Comparison of ENCODE assay signal across 11 cellular contexts in the genomic region with DNA sequence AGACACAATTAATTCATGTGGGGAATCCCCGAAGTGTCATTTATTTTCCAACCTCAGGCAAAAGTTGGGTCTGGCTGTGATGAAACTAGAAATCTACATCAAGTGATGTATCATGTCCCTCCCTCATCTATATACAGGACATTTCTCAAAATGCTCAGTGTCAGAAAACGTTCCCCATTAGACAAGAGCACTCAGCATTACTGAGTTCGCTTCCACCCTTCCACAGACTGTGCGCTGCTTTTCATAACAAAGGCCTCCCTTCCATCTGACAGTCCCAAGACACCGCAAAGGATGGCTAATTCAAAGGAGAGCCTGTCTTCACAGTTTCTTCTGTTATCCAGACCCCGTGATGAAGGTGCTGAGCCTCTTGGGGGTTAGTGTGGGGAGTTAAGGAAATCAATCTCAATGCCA. TPM values are rescaled to one million over a fixed set of nuclear protein-coding genes. Genes with fewer than 3 reads are reported as not detected.
DNase-seq lines count a peak whose midpoint lies in the region; ATAC-seq and TF ChIP-seq lines count a peak whose summit lies in the region.
"Had no signal": no experiment of that assay in that cellular context is flagged by ENCODE, and none has a peak within 500 bp of the region (broad histone marks: within the 10 kb centered on the region; RNA-seq: fewer than 3 reads in every experiment).

No MANE protein-coding gene starts in this region.

- ATAC-seq in activated T-helper 17 cell treated with anti-CD3 and anti-CD28 coated beads, Interleukin-2, amount 50 U/mL, for 72 hours (replicated peaks), result peak; percentile 77
- no peak for ATAC-seq in GM21390 (IDR thresholded peaks at IDR 0.05; ENCODE audit: unreplicated experiment)
- ATAC-seq: PC-3 had no signal

- no peak overlapping the region for H3K27ac ChIP-seq in sigmoid colon
- H3K27ac ChIP-seq: suprapubic skin had no signal

- H3K9me3 Mint-ChIP-seq in activated CD4-positive, alpha-beta T cell treated with anti-CD3 and anti-CD28 coated beads, Interleukin-2, amount 10 ng/mL, durations not matched to agents 24 days and 14 days, result no peaks in the 10 kb centered on the region
- H3K9me3 Mint-ChIP-seq in activated T-helper 17 cell treated with anti-CD3 and anti-CD28 coated beads, Interleukin-2, amount 50 U/mL, for 72 hours, result no peaks in the 10 kb centered on the region

- H3K4me1 ChIP-seq in Loucy (ENCODE audit: insufficient read depth, low read length, poor library complexity, severe bottlenecking) (peaks cover 52% of the 10 kb centered on the region), sigmoid colon (peaks cover 0 to 5% (median 0%) of the 10 kb centered on the region in 4 donors)

- H3K4me1 Mint-ChIP-seq in activated CD4-positive, alpha-beta T cell treated with anti-CD3 and anti-CD28 coated beads, Interleukin-2, amount 10 ng/mL, durations not matched to agents 24 days and 14 days, result peaks cover 87% of the 10 kb centered on the region
- peaks cover 63% of the 10 kb centered on the region for H3K4me1 Mint-ChIP-seq in activated T-helper 17 cell treated with anti-CD3 and anti-CD28 coated beads, Interleukin-2, amount 50 U/mL, for 72 hours

- no peaks in the 10 kb centered on the region for H3K27me3 Mint-ChIP-seq in activated CD4-positive, alpha-beta T cell treated with anti-CD3 and anti-CD28 coated beads, Interleukin-2, amount 10 ng/mL, durations not matched to agents 24 days and 14 days
- H3K27me3 Mint-ChIP-seq in activated T-helper 17 cell treated with anti-CD3 and anti-CD28 coated beads, Interleukin-2, amount 50 U/mL, for 72 hours, result no peaks in the 10 kb centered on the region

- no peak for TF ChIP-seq POLR2A in sigmoid colon (IDR thresholded peaks at IDR 0.05)

- H3K79me2 ChIP-seq in Loucy (ENCODE audit: insufficient read depth, low read length), result peaks cover 100% of the 10 kb centered on the region

- DNase-seq in activated CD4-positive, alpha-beta T cell treated with anti-CD3 and anti-CD28 coated beads, Interleukin-2, amount 10 ng/mL, durations not matched to agents 24 days and 14 days, result peak; percentile 80
- DNase-seq in activated CD4-positive, alpha-beta T cell treated with anti-CD3 and anti-CD28 coated beads, Interleukin-2, amount 50 U/mL, for 48 hours, result no peak
- DNase-seq in sigmoid colon (peak; percentile 7), UCSD-AML1 (lab: John Stamatoyannopoulos, UW; ENCODE audit: unreplicated experiment) (no peak), SIG-M5 treated with dmso at 0.1 percent for 504 hours (lab: John Stamatoyannopoulos, UW; ENCODE audit: unreplicated experiment) (no peak)
- DNase-seq: occipital lobe, PC-3 had no signal

- H3K9me2 ChIP-seq in Loucy (replicated peaks; ENCODE audit: low read depth, low read length), result no peaks in the 10 kb centered on the region

- H3K9me3 ChIP-seq in Loucy (ENCODE audit: insufficient read depth, low read depth, low read length) (no peaks in the 10 kb centered on the region), sigmoid colon (no peaks in the 10 kb centered on the region)
- H3K9me3 ChIP-seq: suprapubic skin had no signal

- H3K4me3 ChIP-seq in Loucy (ENCODE audit: low read length, poor library complexity, severe bottlenecking), result peak overlapping the region; percentile 60
- no peak overlapping the region for H3K4me3 ChIP-seq in sigmoid colon
- H3K4me3 ChIP-seq: suprapubic skin had no signal

- no peaks in the 10 kb centered on the region for H3F3A ChIP-seq in Loucy (ENCODE audit: low read depth)

- H3K4me3 Mint-ChIP-seq in activated CD4-positive, alpha-beta T cell treated with anti-CD3 and anti-CD28 coated beads, Interleukin-2, amount 10 ng/mL, durations not matched to agents 24 days and 14 days, result peak overlapping the region; percentile 64
- H3K4me3 Mint-ChIP-seq in activated T-helper 17 cell treated with anti-CD3 and anti-CD28 coated beads, Interleukin-2, amount 50 U/mL, for 72 hours, result peak overlapping the region; percentile 99

- H3K27ac Mint-ChIP-seq in activated CD4-positive, alpha-beta T cell treated with anti-CD3 and anti-CD28 coated beads, Interleukin-2, amount 10 ng/mL, durations not matched to agents 24 days and 14 days, result peak overlapping the region; percentile 82
- peak overlapping the region; percentile 78 for H3K27ac Mint-ChIP-seq in activated T-helper 17 cell treated with anti-CD3 and anti-CD28 coated beads, Interleukin-2, amount 50 U/mL, for 72 hours

- intact Hi-C loops in activated CD4-positive, alpha-beta T cell treated with anti-CD3 and anti-CD28 coated beads, Interleukin-2, amount 10 ng/mL, durations not matched to agents 24 days and 14 days (cut with micrococcal nuclease), result loop anchor here (2.0 kb wide), 1 partner anchor 13 kb away; no protein-coding TSS in a partner anchor
- intact Hi-C loops in sigmoid colon (cut with DNase I), result no loop called here

- H3K36me3 Mint-ChIP-seq in activated CD4-positive, alpha-beta T cell treated with anti-CD3 and anti-CD28 coated beads, Interleukin-2, amount 10 ng/mL, durations not matched to agents 24 days and 14 days (ENCODE audit: low read depth), result peaks cover 67% of the 10 kb centered on the region
- H3K36me3 Mint-ChIP-seq in activated T-helper 17 cell treated with anti-CD3 and anti-CD28 coated beads, Interleukin-2, amount 50 U/mL, for 72 hours (ENCODE audit: low read depth), result peaks cover 90% of the 10 kb centered on the region

- 75 to 90% methylated on average over 6 of the region's 6 CpGs for WGBS in sigmoid colon, 2 donors

- H4K20me1 ChIP-seq in Loucy (ENCODE audit: insufficient read depth, low read length, poor library complexity, severe bottlenecking), result peaks cover 97% of the 10 kb centered on the region

- TF ChIP-seq CTCF in Loucy (conservative IDR thresholded peaks at IDR 0.05; ENCODE audit: low read length), result no peak
- TF ChIP-seq CTCF in sigmoid colon (IDR thresholded peaks at IDR 0.05), result no peak

- TF ChIP-seq EP300 in sigmoid colon (IDR thresholded peaks at IDR 0.05), result no peak

- H3K36me3 ChIP-seq in Loucy (ENCODE audit: insufficient read depth, low read length), result peaks cover 46% of the 10 kb centered on the region; the same call in 1 of the 2 replicates
- H3K36me3 ChIP-seq in sigmoid colon, result no peaks in the 10 kb centered on the region

- H2AFZ ChIP-seq in Loucy (ENCODE audit: low read length), result no peak overlapping the region

- H3K27me3 ChIP-seq in Loucy (ENCODE audit: insufficient read depth, low read length, poor library complexity, severe bottlenecking) (no peaks in the 10 kb centered on the region), sigmoid colon (no peaks in the 10 kb centered on the region)
- H3K27me3 ChIP-seq: suprapubic skin had no signal

- peak overlapping the region; percentile 23 for H3K9ac ChIP-seq in Loucy (ENCODE audit: low read depth, low read length, poor library complexity, severe bottlenecking)

- H3K4me2 ChIP-seq in Loucy (ENCODE audit: low read depth, low read length, poor library complexity, severe bottlenecking), result peak overlapping the region; percentile 99

RNA-seq across cellular contexts. Expression of gene CCDC88C, which starts 7.6 kb away (rescaled TPM):
- 79.7 and 89.9 TPM in 2 replicates for total RNA-seq in activated CD4-positive, alpha-beta T cell treated with anti-CD3 and anti-CD28 coated beads, Interleukin-2, amount 10 ng/mL, durations not matched to agents 24 days and 14 days
- total RNA-seq in activated T-helper 17 cell treated with anti-CD3 and anti-CD28 coated beads, Interleukin-2, amount 50 U/mL, for 72 hours, result 100 to 1,000 TPM; 143 to 172 TPM
- 1 to 10 TPM in 3 of 4 donors, under 1 TPM in 1; 0.95 to 3.9 (median 1.4) TPM for total RNA-seq in sigmoid colon
- polyA plus RNA-seq in sigmoid colon, result 10 to 100 TPM; 14.4 to 45.7 (median 21.0) TPM

Comparison
In these comparisons a context has a peak if more than half of its experiments do, and no peak if none do; other contexts are left out.
1. DNase-seq: peak in activated CD4-positive, alpha-beta T cell treated with anti-CD3 and anti-CD28 coated beads, Interleukin-2, amount 10 ng/mL, durations not matched to agents 24 days and 14 days (single experiment) and sigmoid colon (single experiment); none in activated CD4-positive, alpha-beta T cell treated with anti-CD3 and anti-CD28 coated beads, Interleukin-2, amount 50 U/mL, for 48 hours (0 of 2), UCSD-AML1 (single experiment) and SIG-M5 treated with dmso at 0.1 percent for 504 hours (single experiment).
2. RNA of gene CCDC88C, which starts 7.6 kb away (total RNA-seq): 143 to 172 TPM in activated T-helper 17 cell treated with anti-CD3 and anti-CD28 coated beads, Interleukin-2, amount 50 U/mL, for 72 hours and 79.7 to 89.9 TPM in activated CD4-positive, alpha-beta T cell treated with anti-CD3 and anti-CD28 coated beads, Interleukin-2, amount 10 ng/mL, durations not matched to agents 24 days and 14 days; 0.95 to 3.9 TPM in sigmoid colon; every median in the first group is over 10 times any median in the second.